ENCODE assay signal across 4 cellular contexts in the genomic region with DNA sequence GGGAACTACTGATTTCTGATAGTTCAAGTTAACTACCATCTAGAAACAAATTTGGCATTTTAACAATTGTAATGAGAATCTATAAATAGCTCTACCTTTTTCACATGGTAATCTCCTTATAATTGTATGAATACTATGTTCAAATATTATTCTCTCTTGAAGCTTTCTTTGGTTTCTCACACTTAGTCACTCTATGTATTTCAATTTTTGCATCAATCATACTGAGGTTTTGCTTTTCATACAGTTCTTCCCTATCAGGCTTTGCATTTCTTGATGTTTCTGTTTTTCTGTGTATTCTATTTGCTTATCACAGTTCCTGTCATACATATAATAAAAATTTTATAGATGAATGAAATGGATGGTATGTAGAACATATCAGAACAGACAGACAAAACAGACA.
"Had no signal": no experiment of that assay in that cellular context is flagged by ENCODE, and none has a peak within 500 bp of the region (broad histone marks: within the 10 kb centered on the region; RNA-seq: fewer than 3 reads in every experiment).

No MANE protein-coding gene starts in this region.

- ATAC-seq: GM23338 had no signal

- DNase-seq: H9, HCEC 1CT, IMR-90 had no signal

- H3K4me3 ChIP-seq: GM23338 had no signal

- H3K4me3 Mint-ChIP-seq: GM23338, H9 had no signal

- H3K27ac Mint-ChIP-seq: GM23338, H9 had no signal
